Comparison of ENCODE assay signal across 8 cellular contexts in genomic region chr12:751828-752672, GRCh38. TPM values are rescaled to one million over a fixed set of nuclear protein-coding genes. Genes with fewer than 3 reads are reported as not detected.
DNase-seq lines count a peak whose midpoint lies in the region; ATAC-seq and TF ChIP-seq lines count a peak whose summit lies in the region.

Gene WNK1 (plus strand): TSS chr12:752579. CDS start chr12:753566, 987 bp downstream.

- DNase-seq in ELF-1 (ENCODE audit: low read depth, low spot score) (peak; percentile 97), H7 (peak; percentile 97), M059J (ENCODE audit: low read depth) (peak; percentile 98), SHP77 (lab: John Stamatoyannopoulos, UW) (peak; percentile 81 to 91), fibroblast of the aortic adventitia (ENCODE audit: low read depth) (peak; percentile 99)
- peak; percentile 98 for DNase-seq in activated effector memory CD4-positive, alpha-beta T cell treated with Interleukin-2 at 50 U/mL for 16 hours
- DNase-seq in stimulated activated naive CD8-positive, alpha-beta T cell treated with anti-CD3 and anti-CD28 coated beads, Interleukin-15, amount 100 ng/mL, for 72 hours: peak; percentile 96 to 97

- peak within 1 kb of the TSS in 2 of 3 experiments; percentile 78 to 80 for H3K27ac Mint-ChIP-seq in nephron
- H3K27ac Mint-ChIP-seq in stimulated activated naive CD8-positive, alpha-beta T cell treated with anti-CD3 and anti-CD28 coated beads, Interleukin-15, amount 100 ng/mL, for 72 hours: peak within 1 kb of the TSS; percentile 96 to 99

- TF ChIP-seq CTCF in fibroblast of the aortic adventitia (IDR thresholded peaks at IDR 0.05; ENCODE audit: insufficient read depth, low read length): no peak
- no peak for TF ChIP-seq CTCF in nephron (IDR thresholded peaks at IDR 0.05; ENCODE audit: unreplicated experiment in 3 of 3)

- no peaks in the 10 kb centered on the region for H3K9me3 Mint-ChIP-seq in nephron
- H3K9me3 Mint-ChIP-seq in stimulated activated naive CD8-positive, alpha-beta T cell treated with anti-CD3 and anti-CD28 coated beads, Interleukin-15, amount 100 ng/mL, for 72 hours: no peaks in the 10 kb centered on the region

- peaks cover 6% of the 10 kb centered on the region for H3K36me3 Mint-ChIP-seq in nephron (ENCODE audit: low read depth)

- 0 out of 2 replicates have a peak, but pooled peaks cover 2% of the 10 kb centered on the region for H3K27me3 ChIP-seq in H7 (ENCODE audit: control insufficient read depth, insufficient read depth, low read length)

- peak; percentile 76 for ATAC-seq in stimulated activated naive CD8-positive, alpha-beta T cell treated with anti-CD3 and anti-CD28 coated beads, Interleukin-15, amount 100 ng/mL, for 72 hours

- no peaks in the 10 kb centered on the region for H3K36me3 ChIP-seq in H7 (replicated peaks; ENCODE audit: control insufficient read depth, insufficient read depth, low read length)

- H3K4me3 ChIP-seq in H7 (ENCODE audit: insufficient read depth, low read depth, low read length) (peak within 1 kb of the TSS; percentile 86), fibroblast of the aortic adventitia (ENCODE audit: low read depth, low read length) (peak within 1 kb of the TSS; percentile 88)

- peaks cover 8% of the 10 kb centered on the region for H3K27me3 Mint-ChIP-seq in nephron (ENCODE audit: low read depth)
- no peaks in the 10 kb centered on the region for H3K27me3 Mint-ChIP-seq in stimulated activated naive CD8-positive, alpha-beta T cell treated with anti-CD3 and anti-CD28 coated beads, Interleukin-15, amount 100 ng/mL, for 72 hours

- peak within 1 kb of the TSS; percentile 90 to 97 (median 94) for H3K4me3 Mint-ChIP-seq in nephron
- H3K4me3 Mint-ChIP-seq in stimulated activated naive CD8-positive, alpha-beta T cell treated with anti-CD3 and anti-CD28 coated beads, Interleukin-15, amount 100 ng/mL, for 72 hours: peak within 1 kb of the TSS; percentile 98 to 99

- H3K4me1 Mint-ChIP-seq in nephron: peaks cover 27% of the 10 kb centered on the region
- H3K4me1 Mint-ChIP-seq in stimulated activated naive CD8-positive, alpha-beta T cell treated with anti-CD3 and anti-CD28 coated beads, Interleukin-15, amount 100 ng/mL, for 72 hours: peaks cover 25% of the 10 kb centered on the region

RNA-seq across cellular contexts. Expression of gene WNK1, which starts in this region (rescaled TPM):
- total RNA-seq in H7 (2014; rRNA removed; shearing (Covaris generic)): 72.7 and 79.3 TPM in 2 replicates
- 40.7 and 50.5 TPM in 2 replicates for total RNA-seq in M059J (2014; rRNA removed; shearing (Covaris generic))
- 57.8 and 91.7 TPM in 2 replicates for total RNA-seq in fibroblast of the aortic adventitia (ENCODE audit: low replicate concordance)

Comparison
In these comparisons a context has a peak if more than half of its experiments do, and no peak if none do; other contexts are left out.
1. Peak in every context shown above with its lines: DNase-seq, ATAC-seq and H3K4me3 ChIP-seq.